Comparison of ENCODE assay signal across 1 cellular context in genomic region chr9:129232839-129233568, GRCh38.
TF ChIP-seq lines count a peak whose summit lies in the region.

No MANE protein-coding gene starts in this region.

TF ChIP-seq in IMR-90, 13 proteins besides CTCF, POLR2A, EP300 and RAD21:
- no peak for TF ChIP-seq CHD1 (IDR thresholded peaks at IDR 0.05; ENCODE audit: low read depth, low read length)
- TF ChIP-seq FOS (IDR thresholded peaks at IDR 0.05; ENCODE audit: low read depth, low read length) = no peak
- TF ChIP-seq ELK1 (IDR thresholded peaks at IDR 0.05; ENCODE audit: borderline replicate concordance, low read depth, low read length) = no peak
- TF ChIP-seq RCOR1 (IDR thresholded peaks at IDR 0.05; ENCODE audit: insufficient replicate concordance, low read length) = no peak
- TF ChIP-seq MAFK (IDR thresholded peaks at IDR 0.05; ENCODE audit: low read depth, low read length) = peak; percentile 50
- no peak for TF ChIP-seq RFX5 (IDR thresholded peaks at IDR 0.05; ENCODE audit: low read depth, low read length)
